In the genomic region with DNA sequence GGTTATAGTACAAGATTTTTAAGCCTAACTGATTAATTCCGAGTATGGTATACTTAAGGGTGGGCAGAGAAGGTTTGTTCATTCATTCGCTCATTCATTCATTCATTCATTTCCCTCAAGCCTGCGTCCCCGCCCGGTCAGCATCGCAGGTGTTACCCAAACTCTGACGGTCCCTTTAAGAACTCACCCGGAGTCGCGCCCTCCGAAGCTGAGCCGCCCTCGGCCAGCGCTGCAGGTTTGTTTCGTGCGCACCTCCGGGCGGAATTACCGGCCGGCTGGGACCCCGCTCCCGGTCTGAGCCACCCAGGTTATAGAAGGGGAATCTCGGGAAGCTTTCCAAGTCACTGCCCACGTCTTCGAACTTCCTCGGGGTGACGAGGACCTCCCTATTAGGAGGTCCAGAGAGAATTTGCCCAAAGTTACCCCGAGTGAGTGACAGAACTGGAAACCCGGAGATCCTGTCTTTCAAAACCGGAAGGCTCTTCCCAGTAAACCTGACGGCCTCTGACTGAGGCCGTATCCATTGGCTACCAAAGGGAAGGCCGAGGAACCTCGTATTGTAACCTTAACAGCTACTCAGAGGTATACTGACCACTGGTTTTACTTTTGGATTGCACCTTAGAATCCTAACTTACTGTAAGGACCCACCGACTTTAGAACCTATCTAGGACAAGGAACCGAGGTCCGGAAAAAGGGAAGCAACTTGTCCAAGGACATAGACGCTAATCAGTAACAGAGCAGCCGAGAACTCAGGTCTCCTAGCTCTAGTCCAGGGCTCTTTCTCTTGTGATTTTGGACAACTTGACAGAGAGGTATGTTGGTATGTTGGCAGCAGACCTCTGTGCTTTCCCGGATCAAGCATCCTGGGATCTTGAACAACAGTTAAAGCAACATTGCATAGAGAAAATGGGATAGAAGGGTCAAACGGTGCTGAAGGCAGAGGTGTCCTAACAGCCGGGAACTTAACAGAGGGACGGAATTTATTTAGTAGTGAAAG, we compare ENCODE assay signal across 8 cellular contexts. TPM values are rescaled to one million over a fixed set of nuclear protein-coding genes. Genes with fewer than 3 reads are reported as not detected.
DNase-seq lines count a peak whose midpoint lies in the region; ATAC-seq and TF ChIP-seq lines count a peak whose summit lies in the region.

No MANE protein-coding gene starts in this region.

- no peak overlapping the region for H4K5ac ChIP-seq in mesendoderm (ENCODE audit: low read length)

- H3K9ac ChIP-seq in mesendoderm (ENCODE audit: low read length), result peak overlapping the region; percentile 74

- peak overlapping the region; percentile 83 for H3K56ac ChIP-seq in mesendoderm (ENCODE audit: low read length)

- no peak overlapping the region for H2BK15ac ChIP-seq in mesendoderm (replicated peaks; ENCODE audit: low read depth)

- peaks cover 29% of the 10 kb centered on the region for H3K36me3 ChIP-seq in MG63
- H3K36me3 ChIP-seq in mesendoderm (ENCODE audit: control insufficient read depth, insufficient read depth, low read length), result no peaks in the 10 kb centered on the region
- peaks cover 3% of the 10 kb centered on the region for H3K36me3 ChIP-seq in suprapubic skin

- no peak for TF ChIP-seq CTCF in WI38 (IDR thresholded peaks at IDR 0.05; ENCODE audit: low read depth, low read length)
- no peak for TF ChIP-seq CTCF in suprapubic skin (IDR thresholded peaks at IDR 0.05)

- H3K4ac ChIP-seq in mesendoderm (ENCODE audit: low read depth, low read length), result no peak overlapping the region

- TF ChIP-seq POLR2A in suprapubic skin (IDR thresholded peaks at IDR 0.05), result no peak

- H2AK5ac ChIP-seq in mesendoderm (ENCODE audit: low read length), result no peak overlapping the region

- H2BK5ac ChIP-seq in mesendoderm (ENCODE audit: low read length), result no peak overlapping the region

- no CpG with 5 or more reads among the region's 43 CpGs for WGBS in mesendoderm (ENCODE audit: extremely low coverage, insufficient coverage, low lambda C conversion rate)
- WGBS in suprapubic skin, result 14% methylated on average over 36 of the region's 43 CpGs

- no peak for TF ChIP-seq EP300 in suprapubic skin (IDR thresholded peaks at IDR 0.05)

- H3K79me1 ChIP-seq in mesendoderm (ENCODE audit: low read length), result peaks cover 2% of the 10 kb centered on the region

- H3K79me2 ChIP-seq in mesendoderm (ENCODE audit: control insufficient read depth, insufficient read depth, low read length), result peaks cover 5% of the 10 kb centered on the region

- H3K4me3 ChIP-seq in MG63 (peak overlapping the region; percentile 89), WI38 (ENCODE audit: low read depth, low read length) (peak overlapping the region; percentile 72), mesendoderm (ENCODE audit: low read length) (peak overlapping the region; percentile 44), suprapubic skin (peak overlapping the region; percentile 98)

- H3K4me1 ChIP-seq in mesendoderm (ENCODE audit: control insufficient read depth, low read depth, low read length), result peaks cover 5% of the 10 kb centered on the region
- H3K4me1 ChIP-seq in suprapubic skin, result peaks cover 26% of the 10 kb centered on the region

- H3K27ac ChIP-seq in mesendoderm (ENCODE audit: low read depth, low read length), result peak overlapping the region; percentile 39
- peak overlapping the region; percentile 94 for H3K27ac ChIP-seq in suprapubic skin

- ATAC-seq in GM18517 (IDR thresholded peaks at IDR 0.05; ENCODE audit: unreplicated experiment) (peak; percentile 31), GM21825 (IDR thresholded peaks at IDR 0.05; ENCODE audit: unreplicated experiment) (no peak)

- H3K18ac ChIP-seq in mesendoderm (ENCODE audit: low read length), result peak overlapping the region; percentile 76

- peak; percentile 28 for DNase-seq in A172 (ENCODE audit: low spot score)
- no peak for DNase-seq in MG63
- peak; percentile 3 for DNase-seq in effector CD8-positive, alpha-beta T cell (lab: John Stamatoyannopoulos, UW)
- peak; percentile 79 for DNase-seq in mesendoderm
- peak in 1 of 2 donors; percentile 70 for DNase-seq in suprapubic skin (ENCODE audit: low spot score in 2 of 2)

- no peak overlapping the region for H2BK120ac ChIP-seq in mesendoderm (ENCODE audit: low read depth, low read length)

- H3K4me2 ChIP-seq in mesendoderm (ENCODE audit: low read length), result peak overlapping the region; percentile 49

- H4K8ac ChIP-seq in mesendoderm (ENCODE audit: low read depth, low read length), result peak overlapping the region; percentile 3

- no peaks in the 10 kb centered on the region for H3K27me3 ChIP-seq in MG63
- no peaks in the 10 kb centered on the region for H3K27me3 ChIP-seq in mesendoderm (ENCODE audit: insufficient read depth, low read length, poor library complexity)
- H3K27me3 ChIP-seq in suprapubic skin, result no peaks in the 10 kb centered on the region

- no peak overlapping the region for H3K23ac ChIP-seq in mesendoderm (ENCODE audit: low read length)

- H3K9me3 ChIP-seq in MG63 (no peaks in the 10 kb centered on the region), suprapubic skin (no peaks in the 10 kb centered on the region)

RNA-seq across cellular contexts. Expression of a gene that starts 0.7 kb away (rescaled TPM):
- total RNA-seq in A172 (2014; rRNA removed; shearing (Covaris generic)), result 144 and 148 TPM in 2 replicates
- 21.3 and 24.6 TPM in 2 replicates for total RNA-seq in MG63 (2014; rRNA removed; shearing (Covaris generic); ENCODE audit: low replicate concordance)
- 43.0 TPM for polyA plus RNA-seq in mesendoderm (2013, experiment 1 of 2)
- polyA plus RNA-seq in mesendoderm (2013, experiment 2 of 2), result 43.5 TPM
- 100 to 1,000 TPM in 2 of 4 donors, 10 to 100 TPM in 2; 86.2 to 140 (median 103) TPM for total RNA-seq in suprapubic skin

Comparison
In these comparisons a context has a peak if more than half of its experiments do, and no peak if none do; other contexts are left out.
1. H3K4me3 ChIP-seq: peak in every context shown above with its lines; median percentile 98 in suprapubic skin; 89 in MG63; 72 in WI38; 44 in mesendoderm.